ENCODE assay signal across 13 cellular contexts in genomic region chr2:55952415-55952814, GRCh38. TPM values are rescaled to one million over a fixed set of nuclear protein-coding genes. Genes with fewer than 3 reads are reported as not detected.
A peak's percentile ranks its signal among the peaks of the same experiment; 100 is the strongest.
DNase-seq lines count a peak whose midpoint lies in the region; ATAC-seq, FAIRE-seq and TF ChIP-seq lines count a peak whose summit lies in the region.
"Had no signal": no experiment of that assay in that cellular context is flagged by ENCODE, and none has a peak within 500 bp of the region (broad histone marks: within the 10 kb centered on the region; RNA-seq: fewer than 3 reads in every experiment).

No MANE protein-coding gene starts in this region.

- intact Hi-C loops in IMR-90 (cut with micrococcal nuclease) (no loop called here), OCI-LY7 (cut with micrococcal nuclease; ENCODE audit: unreplicated experiment) (no loop called here), K562 (cut with micrococcal nuclease) (loop anchor here (2.0 kb wide), 1 partner anchor 234 kb away; no protein-coding TSS in a partner anchor)

- H3K23ac ChIP-seq in IMR-90 (ENCODE audit: low read depth, low read length), result no peak overlapping the region

- CTCF ChIA-PET in IMR-90 (lab: Yijun Ruan, JAX), result no interaction called here
- CTCF ChIA-PET in OCI-LY7 (lab: Charles Lee; ENCODE audit: unreplicated experiment), result no interaction called here
- CTCF ChIA-PET in K562 (lab: Yijun Ruan, JAX; ENCODE audit: low intra/inter-chr PET ratio), result no interaction called here

- no peak overlapping the region for H2AK9ac ChIP-seq in IMR-90 (replicated peaks; ENCODE audit: low read depth, low read length, poor library complexity)

- dilution Hi-C loops in IMR-90 (cut with HindIII; ENCODE audit: low sequenced_read_pairs, unreplicated experiment), result no loop called here

- WGBS in IMR-90 (ENCODE audit: extremely low coverage in 2 of 2, insufficient read length in 1 of 2), 2 experiments, result 60% methylated on average over 2 of the region's 4 CpGs; no CpG with 5 or more reads in 1 of the 2 experiments
- WGBS in K562 (ENCODE audit: insufficient coverage, low coverage, missing lambda C conversion rate), result 3% methylated on average over 4 of the region's 4 CpGs

- no peak overlapping the region for H2BK5ac ChIP-seq in IMR-90 (ENCODE audit: low read depth, low read length, poor library complexity, severe bottlenecking)

- H3K4me1 ChIP-seq in IMR-90 (ENCODE audit: control insufficient read depth, insufficient read depth, low read length) (peaks cover 2% of the 10 kb centered on the region; the same call in 1 of the 2 replicates), OCI-LY7 (ENCODE audit: insufficient read depth, low read length, poor library complexity, severe bottlenecking) (no peaks in the 10 kb centered on the region), K562 (replicated peaks in 1 of 2; ENCODE audit: control insufficient read depth in 2 of 2, insufficient read depth in 2 of 2, low read length in 2 of 2) (no peaks in the 10 kb centered on the region)

- no peak overlapping the region for H4K8ac ChIP-seq in IMR-90 (ENCODE audit: low read depth in 2 of 2, low read length in 2 of 2)

- DNase-seq in IMR-90 (no peak), OCI-LY7 (ENCODE audit: low spot score) (peak; percentile 3), K562 (ENCODE audit: extremely low read depth in 1 of 4, low spot score in 3 of 4) (peak in 2 of 4 experiments; percentile 14 to 18), urothelium cell line (ENCODE audit: low spot score) (no peak), NCI-H345 treated with DMSO at 0.1 percent for 48 hours (lab: John Stamatoyannopoulos, UW; ENCODE audit: unreplicated experiment) (no peak), NCI-H510A (lab: John Stamatoyannopoulos, UW) (no peak)
- DNase-seq in stimulated activated naive CD8-positive, alpha-beta T cell treated with anti-CD3 and anti-CD28 coated beads, Interleukin-15, Interleukin-2, amounts not matched to agents 100 U/mL and 50 U/mL, for 24 hours, result no peak
- DNase-seq: CD8-positive, alpha-beta T cell; NCI-H1436; NCI-H2029 treated with DMSO at 0.1 percent for 48 hours; PC-3 had no signal

- H3K9ac ChIP-seq in IMR-90 (ENCODE audit: low read depth, low read length) (no peak overlapping the region), K562 (ENCODE audit: insufficient read depth in 1 of 2, low read depth in 2 of 2, low read length in 2 of 2) (no peak overlapping the region)

- H3K4me2 ChIP-seq in IMR-90 (ENCODE audit: low read depth, low read length) (no peak overlapping the region), OCI-LY7 (ENCODE audit: low read length) (no peak overlapping the region), K562 (ENCODE audit: insufficient read depth, low read length) (no peak overlapping the region; the same call in 1 of the 2 replicates)

- no peak overlapping the region for H2BK20ac ChIP-seq in IMR-90 (ENCODE audit: low read depth, low read length)

- no peak overlapping the region for H3K14ac ChIP-seq in IMR-90 (replicated peaks; ENCODE audit: low read depth, low read length)

- H4K5ac ChIP-seq in IMR-90 (ENCODE audit: low read depth, low read length), result peak overlapping the region; percentile 71; the same call in 1 of the 2 replicates

- H3K4me3 ChIP-seq in IMR-90 (ENCODE audit: insufficient read depth, low read depth, low read length) (no peak overlapping the region), OCI-LY7 (ENCODE audit: low read depth, low read length, poor library complexity, severe bottlenecking) (no peak overlapping the region), K562 (no peak overlapping the region)

- peak overlapping the region; percentile 42; the same call in 1 of the 2 replicates for H3K18ac ChIP-seq in IMR-90 (ENCODE audit: low read depth, low read length)

- no peak overlapping the region for H3K27ac ChIP-seq in IMR-90 (ENCODE audit: insufficient read depth, low read length)
- no peak overlapping the region for H3K27ac ChIP-seq in OCI-LY7 (ENCODE audit: low read depth, low read length, poor library complexity, severe bottlenecking)
- H3K27ac ChIP-seq in K562 (ENCODE audit: extremely low read depth, low read depth, low read length), result no peak overlapping the region

- FAIRE-seq in K562 (lab: Jason Lieb, UNC), result no peak
- FAIRE-seq in urothelium cell line (lab: Jason Lieb, UNC), result peak; percentile 48
- FAIRE-seq: D721Med, HepG2 had no signal

- H2AK5ac ChIP-seq in IMR-90 (ENCODE audit: low read depth, low read length), result peak overlapping the region; percentile 32; the same call in 1 of the 2 replicates

- TF ChIP-seq RAD21 in IMR-90 (IDR thresholded peaks at IDR 0.05; ENCODE audit: low read length), result no peak
- TF ChIP-seq RAD21 in K562 (CRISPR knock-in tag; conservative IDR thresholded peaks at IDR 0.05 in 1 of 2, IDR thresholded peaks at IDR 0.05 in 1 of 2), result peak; percentile 56 to 72

- H3K79me1 ChIP-seq in IMR-90 (ENCODE audit: low read depth in 1 of 2, low read length in 2 of 2), result no peaks in the 10 kb centered on the region

- TF ChIP-seq CTCF in IMR-90 (conservative IDR thresholded peaks at IDR 0.05; ENCODE audit: low read depth, low read length) (no peak), OCI-LY7 (conservative IDR thresholded peaks at IDR 0.05; ENCODE audit: low read length) (no peak), K562 (IDR thresholded peaks at IDR 0.05 in 2 of 3, conservative IDR thresholded peaks at IDR 0.05 in 1 of 3; ENCODE audit: insufficient read depth in 2 of 3, low read depth in 1 of 3, low read length in 3 of 3) (peak; percentile 17 to 32 (median 20); a peak in 2 of 6 replicates)

- no peak for ATAC-seq in IMR-90 (ENCODE audit: low read depth)
- peak; percentile 83 for ATAC-seq in K562
- no peak for ATAC-seq in stimulated activated naive CD8-positive, alpha-beta T cell treated with anti-CD3 and anti-CD28 coated beads, Interleukin-15, Interleukin-2, amounts not matched to agents 100 U/mL and 50 U/mL, for 24 hours
- ATAC-seq: CD8-positive, alpha-beta T cell; HepG2; PC-3 had no signal

- H3K36me3 ChIP-seq in IMR-90 (ENCODE audit: control insufficient read depth, insufficient read depth, low read length) (no peaks in the 10 kb centered on the region), OCI-LY7 (ENCODE audit: insufficient read depth, low read length) (no peaks in the 10 kb centered on the region), K562 (ENCODE audit: control insufficient read depth, insufficient read depth, low read length) (no peaks in the 10 kb centered on the region)

- H3K9me3 ChIP-seq in IMR-90 (ENCODE audit: control insufficient read depth, insufficient read depth, low read length) (no peaks in the 10 kb centered on the region), OCI-LY7 (ENCODE audit: low read length) (no peaks in the 10 kb centered on the region), K562 (replicated peaks; ENCODE audit: control insufficient read depth, insufficient read depth, low read depth, low read length) (no peaks in the 10 kb centered on the region)

- H2AFZ ChIP-seq in IMR-90 (replicated peaks; ENCODE audit: low read length, poor library complexity), result no peak overlapping the region
- H2AFZ ChIP-seq in OCI-LY7 (ENCODE audit: low read length), result peak overlapping the region; percentile 19; the same call in 1 of the 2 replicates
- no peak overlapping the region for H2AFZ ChIP-seq in K562 (ENCODE audit: low read depth, low read length)

- no peaks in the 10 kb centered on the region for H4K20me1 ChIP-seq in IMR-90 (ENCODE audit: insufficient read depth, low read length)
- H4K20me1 ChIP-seq in OCI-LY7 (ENCODE audit: insufficient read depth, low read length), result no peaks in the 10 kb centered on the region
- H4K20me1 ChIP-seq in K562 (replicated peaks; ENCODE audit: control insufficient read depth, insufficient read depth, low read length), result no peaks in the 10 kb centered on the region

- POLR2A ChIA-PET in IMR-90 (lab: Charles Lee; ENCODE audit: unreplicated experiment), result no interaction called here
- POLR2A ChIA-PET in OCI-LY7 (lab: Charles Lee), result no interaction called here
- POLR2A ChIA-PET in K562 (lab: Yijun Ruan, JAX), result no interaction called here

- H3K9me1 ChIP-seq in IMR-90 (ENCODE audit: insufficient read depth, low read length) (no peaks in the 10 kb centered on the region), K562 (ENCODE audit: control insufficient read depth, insufficient read depth, low read length) (no peaks in the 10 kb centered on the region)

- TF ChIP-seq POLR2A in IMR-90 (IDR thresholded peaks at IDR 0.05; ENCODE audit: low read depth, low read length), result no peak
- TF ChIP-seq POLR2A in K562 (conservative IDR thresholded peaks at IDR 0.05), result no peak

- BruUV-seq in IMR-90 (replicated peaks; lab: Mats Ljungman, UMichigan) (no TSS peak), OCI-LY7 (replicated peaks; lab: Mats Ljungman, UMichigan) (no TSS peak), K562 (replicated peaks; lab: Mats Ljungman, UMichigan) (no TSS peak)

- H3K27me3 ChIP-seq in IMR-90 (ENCODE audit: control insufficient read depth, insufficient read depth, low read length), result peaks cover 2% of the 10 kb centered on the region; the same call in 1 of the 2 replicates
- H3K27me3 ChIP-seq in K562 (ENCODE audit: control insufficient read depth in 2 of 2, insufficient read depth in 2 of 2, low read length in 2 of 2), result no peaks in the 10 kb centered on the region

- in situ Hi-C loops in IMR-90 (cut with MboI; ENCODE audit: low sequenced_read_pairs), result no loop called here
- in situ Hi-C loops in K562 (cut with MboI), result loop anchor here (10.0 to 25.0 kb wide), 2 partner anchors 168 to 1560 kb away; no protein-coding TSS in a partner anchor

- H4K91ac ChIP-seq in IMR-90 (ENCODE audit: insufficient read depth, low read depth, low read length), result no peak overlapping the region

- no peak overlapping the region for H3K56ac ChIP-seq in IMR-90 (ENCODE audit: extremely low read depth, insufficient read depth, low read length)

- TF ChIP-seq EP300 in K562 (IDR thresholded peaks at IDR 0.05; ENCODE audit: low read length), result no peak

- 0 out of 2 replicates have a peak overlapping the region, but pooled peaks have one; percentile 38 for H3K4ac ChIP-seq in IMR-90 (ENCODE audit: low read depth, low read length)

- peak overlapping the region; percentile 26; the same call in 1 of the 2 replicates for H2BK120ac ChIP-seq in IMR-90 (ENCODE audit: low read depth, low read length)

- no peaks in the 10 kb centered on the region for H3K9me2 ChIP-seq in OCI-LY7 (ENCODE audit: insufficient read depth, low read length)

- H3K79me2 ChIP-seq in OCI-LY7 (ENCODE audit: insufficient read depth, low read depth, low read length) (no peaks in the 10 kb centered on the region), K562 (ENCODE audit: control insufficient read depth, insufficient read depth, low read length) (no peaks in the 10 kb centered on the region)

- no peak overlapping the region for H2BK15ac ChIP-seq in IMR-90 (ENCODE audit: low read depth, low read length)

RNA-seq across cellular contexts. Expression of gene EFEMP1, which starts 28.8 kb away (rescaled TPM):
- total RNA-seq in IMR-90 (2012; rRNA removed) (164 and 214 TPM in 2 replicates), OCI-LY7 (2022) (0.61 TPM in 1 of 2 replicates, not detected in the other), K562 (2014; rRNA removed) (0.16 and 0.32 TPM in 2 replicates), K562 (2014; rRNA removed; fragmentation: Illumina TruSeq; extraction: Trizol) (0.19 and 0.22 TPM in 2 replicates), K562 (2015; rRNA removed; fragmentation: Illumina TruSeq; extraction: Trizol) (0.07 and 0.53 TPM in 2 replicates), K562 (2021) (0.82 and 0.83 TPM in 2 replicates)
- polyA plus RNA-seq in IMR-90 (2012; rRNA removed) (198 and 219 TPM in 2 replicates), K562 (2011; rRNA removed) (0.70 and 6.2 TPM in 2 replicates), K562 (2014; fragmentation: Illumina TruSeq; extraction: Trizol) (0.22 and 0.79 TPM in 2 replicates), K562 (2014; fragmentation: Nextera tagmentation; extraction: Ambion mirVana) (under 1 TPM; 0.15 to 0.22 TPM), K562 (2014; rRNA removed) (0.05 and 0.07 TPM in 2 replicates)
- polyA plus RNA-seq in IMR-90 (2012; cell fraction: cytosol; rRNA removed), result 314 and 322 TPM in 2 replicates
- polyA plus RNA-seq in IMR-90 (2012; cell fraction: nucleus; rRNA removed; ENCODE audit: low replicate concordance), result 132 and 323 TPM in 2 replicates
- total RNA-seq in OCI-LY7 (2014; rRNA removed; shearing (Covaris generic)), result not detected in 2 replicates
- total RNA-seq in K562 (2011; cell fraction: chromatin; rRNA removed; ENCODE audit: low replicate concordance), result 3.1 and 4.1 TPM in 2 replicates
- total RNA-seq in K562 (2011; cell fraction: nucleolus; rRNA removed), result 3.0 and 5.8 TPM in 2 replicates
- 2.4 and 3.3 TPM in 2 replicates for total RNA-seq in K562 (2011; cell fraction: nucleoplasm; rRNA removed)
- 1.3 and 4.9 TPM in 2 replicates for polyA plus RNA-seq in K562 (2011; cell fraction: cytosol; rRNA removed)
- 0.53 and 4.8 TPM in 2 replicates for polyA plus RNA-seq in K562 (2011; cell fraction: nucleus; rRNA removed)
- polyA plus RNA-seq in K562 (2012), result 0.35 and 0.42 TPM in 2 replicates
- 2.1 and 10.4 TPM in 2 replicates for polyA minus RNA-seq in K562 (2011; rRNA and poly(A)+ RNA removed)
- 4.9 TPM in 1 of 2 replicates, not detected in the other for polyA minus RNA-seq in K562 (2011; cell fraction: cytosol; rRNA and poly(A)+ RNA removed)
- polyA minus RNA-seq in K562 (2011; cell fraction: nucleus; rRNA and poly(A)+ RNA removed), result 1.4 and 3.9 TPM in 2 replicates
- total RNA-seq: CD8-positive, alpha-beta T cell; HepG2 had no signal
- polyA plus RNA-seq: HepG2 had no signal

Comparison
In these comparisons a context has a peak if more than half of its experiments do, and no peak if none do; other contexts are left out.
1. CTCF ChIP-seq: peak in K562 (3 of 3); none in IMR-90 (single experiment) and OCI-LY7 (single experiment).
2. RNA of gene EFEMP1, which starts 28.8 kb away (total RNA-seq): 164 to 214 TPM in IMR-90; 0.61 TPM in OCI-LY7 and 0.07 to 5.8 TPM in K562; every median in the first group is over 10 times any median in the second.